Comparison of ENCODE assay signal across 39 cellular contexts in genomic region chr21:35444391-35444790, GRCh38.
"Had no signal": no experiment of that assay in that cellular context is flagged by ENCODE, and none has a peak within 500 bp of the region (broad histone marks: within the 10 kb centered on the region; RNA-seq: fewer than 3 reads in every experiment).

No MANE protein-coding gene starts in this region.

- H3K36me3 ChIP-seq: adrenal gland, ascending aorta, brain microvascular endothelial cell, breast epithelium, cardiac muscle cell, colonic mucosa had no signal

- DNase-seq: activated effector memory CD4-positive, alpha-beta T cell treated with anti-CD3 and anti-CD28 coated beads, Interleukin-2, amount 50 U/mL, for 16 hours; activated effector memory CD4-positive, alpha-beta T cell treated with Interleukin-2 at 50 U/mL for 16 hours; activated gamma-delta T cell; activated gamma-delta T cell treated with Interleukin-2 at 50 U/mL for 16 hours; activated naive CD4-positive, alpha-beta T cell; activated naive CD4-positive, alpha-beta T cell treated with anti-CD3 and anti-CD28 coated beads for 36 hours; activated naive CD4-positive, alpha-beta T cell treated with anti-CD3 and anti-CD28 coated beads, Interleukin-2, amount 10 ng/mL, durations not matched to agents 7 days and 5 days; activated naive CD4-positive, alpha-beta T cell treated with anti-CD3 and anti-CD28 coated beads, Interleukin-2, amount 50 U/mL, for 16 hours; activated naive CD4-positive, alpha-beta T cell treated with Interleukin-2 at 50 U/mL for 16 hours; activated naive CD8-positive, alpha-beta T cell treated with anti-CD3 and anti-CD28 coated beads for 36 hours; activated naive CD8-positive, alpha-beta T cell treated with anti-CD3 and anti-CD28 coated beads, Interleukin-2, amount 10 ng/mL, durations not matched to agents 7 days and 5 days; activated naive CD8-positive, alpha-beta T cell treated with anti-CD3 and anti-CD28 coated beads, Interleukin-2, amount 50 U/mL, for 24 hours; activated T-cell treated with anti-CD3 and anti-CD28 coated beads, Interleukin-2, amount 50 U/mL, for 4 hours; activated T-cell treated with anti-CD3 and anti-CD28 coated beads, Interleukin-2, amount 50 U/mL, for 48 hours; adrenal gland; amniotic stem cell; amygdala; anterior cingulate cortex; aorta; body of pancreas; brain microvascular endothelial cell; caudate nucleus; central memory CD4-positive, alpha-beta T cell; cerebellar nuclear complex; colonic mucosa had no signal

- H3K4me1 Mint-ChIP-seq: activated naive CD8-positive, alpha-beta T cell treated with anti-CD3 and anti-CD28 coated beads for 36 hours; activated naive CD8-positive, alpha-beta T cell treated with anti-CD3 and anti-CD28 coated beads, Interleukin-2, amount 50 U/mL, for 24 hours; activated T-helper 17 cell treated with anti-CD3 and anti-CD28 coated beads, Interleukin-2, amount 50 U/mL, for 72 hours; brain; central memory CD8-positive, alpha-beta T cell had no signal

- H3K4me3 ChIP-seq: adrenal gland, ascending aorta, body of pancreas, breast epithelium, cardiac muscle cell, colonic mucosa had no signal

- H3K27me3 ChIP-seq: adrenal gland, ascending aorta, body of pancreas, brain microvascular endothelial cell, breast epithelium, colonic mucosa had no signal

- H3K27ac ChIP-seq: adrenal gland, ascending aorta, body of pancreas, brain microvascular endothelial cell, breast epithelium, cardiac muscle cell, colonic mucosa had no signal

- H3K36me3 Mint-ChIP-seq: activated naive CD4-positive, alpha-beta T cell treated with anti-CD3 and anti-CD28 coated beads, Interleukin-2, amount 10 ng/mL, durations not matched to agents 7 days and 5 days; activated naive CD4-positive, alpha-beta T cell treated with anti-CD3 and anti-CD28 coated beads, Interleukin-2, amount 50 U/mL, for 24 hours; activated naive CD8-positive, alpha-beta T cell; activated naive CD8-positive, alpha-beta T cell treated with anti-CD3 and anti-CD28 coated beads for 36 hours; activated naive CD8-positive, alpha-beta T cell treated with anti-CD3 and anti-CD28 coated beads, Interleukin-2, amount 10 ng/mL, durations not matched to agents 7 days and 5 days; brain had no signal

- ATAC-seq: activated naive CD4-positive, alpha-beta T cell treated with anti-CD3 and anti-CD28 coated beads, Interleukin-2, amount 50 U/mL, for 72 hours; activated naive CD8-positive, alpha-beta T cell treated with anti-CD3 and anti-CD28 coated beads, Interleukin-2, amount 50 U/mL, for 24 hours; activated T-cell treated with anti-CD3 and anti-CD28 coated beads, Interleukin-2, amount 50 U/mL, for 4 hours; activated T-helper 17 cell treated with anti-CD3 and anti-CD28 coated beads, Interleukin-2, amount 50 U/mL, for 72 hours; body of pancreas had no signal

- H3K27ac Mint-ChIP-seq: activated naive CD4-positive, alpha-beta T cell treated with anti-CD3 and anti-CD28 coated beads for 36 hours; activated naive CD4-positive, alpha-beta T cell treated with anti-CD3 and anti-CD28 coated beads, Interleukin-2, amount 10 ng/mL, durations not matched to agents 7 days and 5 days; activated naive CD4-positive, alpha-beta T cell treated with anti-CD3 and anti-CD28 coated beads, Interleukin-2, amount 50 U/mL, for 24 hours; activated naive CD4-positive, alpha-beta T cell treated with anti-CD3 and anti-CD28 coated beads, Interleukin-2, amount 50 U/mL, for 72 hours; activated naive CD8-positive, alpha-beta T cell; activated naive CD8-positive, alpha-beta T cell treated with anti-CD3 and anti-CD28 coated beads for 36 hours; activated naive CD8-positive, alpha-beta T cell treated with anti-CD3 and anti-CD28 coated beads, Interleukin-2, amount 10 ng/mL, durations not matched to agents 7 days and 5 days; activated naive CD8-positive, alpha-beta T cell treated with anti-CD3 and anti-CD28 coated beads, Interleukin-2, amount 50 U/mL, for 24 hours; activated T-helper 1 cell treated with anti-CD3 and anti-CD28 coated beads, Interleukin-12 subunit alpha, Interleukin-12 subunit beta, Interleukin-2, Interleukin-4 antibody, amounts not matched to agents 30 ng/mL and 10 ng/mL and 1 ng/mL, durations not matched to agents 14 hours and 24 hours and 36 hours; activated T-helper 17 cell treated with anti-CD3 and anti-CD28 coated beads, Interleukin-2, amount 50 U/mL, for 72 hours; activated T-helper 2 cell treated with anti-CD3 and anti-CD28 coated beads, Interferon-gamma antibody, Interleukin-2, Interleukin-4, amounts not matched to agents 10 μg/mL and 5 μg/mL and 100 μg/mL, durations not matched to agents 14 hours and 24 hours and 36 hours; brain had no signal

- FAIRE-seq: astrocyte, bronchial epithelial cell, colon had no signal

- H3K4me1 ChIP-seq: adrenal gland, ascending aorta, body of pancreas, breast epithelium, colonic mucosa had no signal

- H3K4me3 Mint-ChIP-seq: activated naive CD4-positive, alpha-beta T cell treated with anti-CD3 and anti-CD28 coated beads for 36 hours; activated naive CD4-positive, alpha-beta T cell treated with anti-CD3 and anti-CD28 coated beads, Interleukin-2, amount 10 ng/mL, durations not matched to agents 7 days and 5 days; activated naive CD4-positive, alpha-beta T cell treated with anti-CD3 and anti-CD28 coated beads, Interleukin-2, amount 50 U/mL, for 24 hours; activated naive CD8-positive, alpha-beta T cell; activated naive CD8-positive, alpha-beta T cell treated with anti-CD3 and anti-CD28 coated beads for 36 hours; activated naive CD8-positive, alpha-beta T cell treated with anti-CD3 and anti-CD28 coated beads, Interleukin-2, amount 10 ng/mL, durations not matched to agents 7 days and 5 days; activated naive CD8-positive, alpha-beta T cell treated with anti-CD3 and anti-CD28 coated beads, Interleukin-2, amount 50 U/mL, for 24 hours; activated T-cell treated with anti-CD3 and anti-CD28 coated beads, Interleukin-2, amount 50 U/mL, for 4 hours; activated T-helper 1 cell treated with anti-CD3 and anti-CD28 coated beads, Interleukin-12 subunit alpha, Interleukin-12 subunit beta, Interleukin-2, Interleukin-4 antibody, amounts not matched to agents 30 ng/mL and 10 ng/mL and 1 ng/mL, durations not matched to agents 14 hours and 24 hours and 36 hours; activated T-helper 17 cell treated with anti-CD3 and anti-CD28 coated beads, Interleukin-2, amount 50 U/mL, for 72 hours; brain; central memory CD8-positive, alpha-beta T cell had no signal

- H3K9me3 ChIP-seq: adrenal gland, ascending aorta, body of pancreas, breast epithelium, colonic mucosa had no signal

- H3K27me3 Mint-ChIP-seq: activated naive CD4-positive, alpha-beta T cell treated with anti-CD3 and anti-CD28 coated beads, Interleukin-2, amount 50 U/mL, for 24 hours; activated naive CD8-positive, alpha-beta T cell treated with anti-CD3 and anti-CD28 coated beads for 36 hours had no signal

- H3K9me3 Mint-ChIP-seq: activated naive CD4-positive, alpha-beta T cell treated with anti-CD3 and anti-CD28 coated beads for 36 hours; activated naive CD4-positive, alpha-beta T cell treated with anti-CD3 and anti-CD28 coated beads, Interleukin-2, amount 10 ng/mL, durations not matched to agents 7 days and 5 days; activated naive CD4-positive, alpha-beta T cell treated with anti-CD3 and anti-CD28 coated beads, Interleukin-2, amount 50 U/mL, for 24 hours; activated naive CD8-positive, alpha-beta T cell treated with anti-CD3 and anti-CD28 coated beads for 36 hours; activated naive CD8-positive, alpha-beta T cell treated with anti-CD3 and anti-CD28 coated beads, Interleukin-2, amount 50 U/mL, for 24 hours; activated T-cell treated with anti-CD3 and anti-CD28 coated beads, Interleukin-2, amount 50 U/mL, for 4 hours; activated T-helper 17 cell treated with anti-CD3 and anti-CD28 coated beads, Interleukin-2, amount 50 U/mL, for 72 hours; activated T-helper 2 cell treated with anti-CD3 and anti-CD28 coated beads, Interferon-gamma antibody, Interleukin-2, Interleukin-4, amounts not matched to agents 10 μg/mL and 5 μg/mL and 100 μg/mL, durations not matched to agents 14 hours and 24 hours and 36 hours; brain; central memory CD8-positive, alpha-beta T cell had no signal
